Comparison of ENCODE assay signal across 10 cellular contexts in the genomic region with DNA sequence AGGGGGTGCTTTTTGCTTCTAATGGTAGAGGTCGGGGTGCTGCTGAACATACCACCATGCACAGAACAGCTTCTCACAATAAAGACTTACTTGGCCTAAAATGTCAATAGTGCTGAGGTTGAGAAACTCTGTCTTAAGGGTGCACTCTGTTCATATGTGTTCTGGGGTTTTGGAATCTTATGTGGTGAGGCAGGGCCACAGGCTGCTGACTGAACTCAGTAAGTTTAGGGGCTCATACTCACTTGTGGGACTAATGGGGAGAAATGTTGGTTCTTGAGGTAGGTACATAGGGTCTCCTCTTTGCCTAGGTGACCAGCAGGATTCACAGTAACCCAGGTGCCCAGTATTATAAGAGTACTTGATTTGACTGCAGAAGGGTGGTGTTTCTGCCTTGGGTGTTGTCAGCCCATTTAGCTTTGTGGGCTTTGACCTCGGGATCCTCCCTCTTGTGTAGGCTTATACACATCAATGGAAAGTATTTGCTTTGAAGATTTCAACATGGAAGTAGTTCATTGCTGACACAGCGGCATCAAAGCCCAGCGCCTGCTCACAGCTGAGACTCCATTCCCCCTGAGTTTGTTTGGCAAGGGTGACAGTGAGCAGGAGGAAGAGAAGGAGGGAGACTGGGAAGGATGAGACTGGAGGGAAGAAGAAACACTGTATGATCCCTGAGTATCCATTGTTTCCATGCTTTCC. TPM values are rescaled to one million over a fixed set of nuclear protein-coding genes. Genes with fewer than 3 reads are reported as not detected.
A peak's percentile ranks its signal among the peaks of the same experiment; 100 is the strongest.
DNase-seq lines count a peak whose midpoint lies in the region; ATAC-seq, FAIRE-seq and TF ChIP-seq lines count a peak whose summit lies in the region.
"Had no signal": no experiment of that assay in that cellular context is flagged by ENCODE, and none has a peak within 500 bp of the region (broad histone marks: within the 10 kb centered on the region; RNA-seq: fewer than 3 reads in every experiment).

No MANE protein-coding gene starts in this region.

- peaks cover 12% of the 10 kb centered on the region for H3K36me3 Mint-ChIP-seq in T-helper 17 cell (ENCODE audit: low read depth)
- peaks cover 47% of the 10 kb centered on the region for H3K36me3 Mint-ChIP-seq in brain
- H3K36me3 Mint-ChIP-seq in stimulated activated naive B cell treated with anti-CD40 and anti-IgM and Interleukin-4, amounts not matched to agents 10 μg/mL and 1 μg/mL and 100 μg/mL, for 72 hours = peaks cover 35 to 40% of the 10 kb centered on the region in 2 donors

- CTCF ChIA-PET in GM10248 (lab: Yijun Ruan, JAX) = interaction anchor here (13.4 kb wide), 1 partner anchor 19 kb away, joined by 153 read pairs; a partner anchor contains a TSS

- no peaks in the 10 kb centered on the region for H3K9me3 ChIP-seq in T-helper 17 cell (ENCODE audit: control insufficient read depth, low read length, poor library complexity, severe bottlenecking)
- H3K9me3 ChIP-seq: tibial artery had no signal

- POLR2A ChIA-PET in GM10248 (lab: Yijun Ruan, JAX) = no interaction called here

- H3K9me3 Mint-ChIP-seq in brain = no peaks in the 10 kb centered on the region
- H3K9me3 Mint-ChIP-seq in stimulated activated naive B cell treated with anti-CD40 and anti-IgM and Interleukin-4, amounts not matched to agents 10 μg/mL and 1 μg/mL and 100 μg/mL, for 72 hours = no peaks in the 10 kb centered on the region

- ATAC-seq in T-helper 17 cell = peak; percentile 61
- no peak for ATAC-seq in stimulated activated naive B cell treated with anti-CD40 and anti-IgM and Interleukin-4, amounts not matched to agents 10 μg/mL and 1 μg/mL and 100 μg/mL, for 72 hours (replicated peaks)

- H3K4me1 Mint-ChIP-seq in T-helper 17 cell (peaks cover 60% of the 10 kb centered on the region), brain (no peaks in the 10 kb centered on the region)
- peaks cover 40 to 63% of the 10 kb centered on the region in 2 donors for H3K4me1 Mint-ChIP-seq in stimulated activated naive B cell treated with anti-CD40 and anti-IgM and Interleukin-4, amounts not matched to agents 10 μg/mL and 1 μg/mL and 100 μg/mL, for 72 hours

- FAIRE-seq in RCC 7860 (lab: Jason Lieb, UNC) = no peak

- H3K4me3 Mint-ChIP-seq in T-helper 17 cell (peak overlapping the region; percentile 77), brain (no peak overlapping the region)
- peak overlapping the region; percentile 37 to 66 for H3K4me3 Mint-ChIP-seq in stimulated activated naive B cell treated with anti-CD40 and anti-IgM and Interleukin-4, amounts not matched to agents 10 μg/mL and 1 μg/mL and 100 μg/mL, for 72 hours

- H3K27ac Mint-ChIP-seq in T-helper 17 cell = peak overlapping the region; percentile 93
- H3K27ac Mint-ChIP-seq in brain = peak overlapping the region in 3 of 5 experiments; percentile 47 to 94 (median 74)
- H3K27ac Mint-ChIP-seq in stimulated activated naive B cell treated with anti-CD40 and anti-IgM and Interleukin-4, amounts not matched to agents 10 μg/mL and 1 μg/mL and 100 μg/mL, for 72 hours = peak overlapping the region; percentile 91

- H3K27me3 Mint-ChIP-seq in T-helper 17 cell (no peaks in the 10 kb centered on the region), brain (no peaks in the 10 kb centered on the region)
- H3K27me3 Mint-ChIP-seq in stimulated activated naive B cell treated with anti-CD40 and anti-IgM and Interleukin-4, amounts not matched to agents 10 μg/mL and 1 μg/mL and 100 μg/mL, for 72 hours = no peaks in the 10 kb centered on the region

- TF ChIP-seq CTCF in brain (conservative IDR thresholded peaks at IDR 0.05) (no peak), GM10248 (IDR thresholded peaks at IDR 0.05; ENCODE audit: control extremely low read depth, extremely low read depth, low read depth, missing control alignments) (no peak)

- DNase-seq in activated CD8-positive, alpha-beta memory T cell treated with anti-CD3 and anti-CD28 coated beads, Interleukin-2, amount 50 U/mL, for 4 hours = peak; percentile 37
- no peak for DNase-seq in activated CD8-positive, alpha-beta memory T cell treated with anti-CD3 and anti-CD28 coated beads, Interleukin-2, amount 50 U/mL, for 48 hours
- DNase-seq in T-helper 17 cell = no peak
- no peak for DNase-seq in stimulated activated naive B cell treated with anti-CD40 and anti-IgM and Interleukin-4, amounts not matched to agents 10 μg/mL and 1 μg/mL and 100 μg/mL, for 72 hours
- DNase-seq in RCC 7860 (ENCODE audit: low spot score) = no peak
- DNase-seq in GM10248 (ENCODE audit: extremely low spot score) = no peak
- no peak for DNase-seq in COLO668 (lab: John Stamatoyannopoulos, UW; ENCODE audit: unreplicated experiment)
- DNase-seq: ACHN, tibial artery had no signal

RNA-seq across cellular contexts. Expression of a gene that starts 17.2 kb away (rescaled TPM):
- 100 to 1,000 TPM; 148 to 171 TPM for total RNA-seq in T-helper 17 cell
- polyA plus RNA-seq in brain (ENCODE audit: insufficient read depth, low read depth, low replicate concordance) = 4.8 TPM

RNA-seq across cellular contexts. Expression of a gene that starts 29.2 kb away (rescaled TPM):
- 10 to 100 TPM; 35.3 to 36.0 TPM for total RNA-seq in T-helper 17 cell
- polyA plus RNA-seq in brain (ENCODE audit: insufficient read depth, low read depth, low replicate concordance) = 12.9 TPM

RNA-seq across cellular contexts. Expression of a gene that starts 29.3 kb away (rescaled TPM):
- 10 to 100 TPM; 55.2 to 59.4 TPM for total RNA-seq in T-helper 17 cell
- polyA plus RNA-seq in brain (ENCODE audit: insufficient read depth, low read depth, low replicate concordance) = 53.6 TPM

RNA-seq across cellular contexts. Expression of a gene that starts 36.3 kb away (rescaled TPM):
- 1 to 10 TPM; 6.6 to 7.4 TPM for total RNA-seq in T-helper 17 cell
- polyA plus RNA-seq in brain (ENCODE audit: insufficient read depth, low read depth, low replicate concordance) = 12.2 TPM

RNA-seq across cellular contexts. Expression of a gene that starts 45.6 kb away (rescaled TPM):
- total RNA-seq in T-helper 17 cell = under 1 TPM; 0.10 to 0.16 TPM
- 1.8 TPM for polyA plus RNA-seq in brain (ENCODE audit: insufficient read depth, low read depth, low replicate concordance)

Comparison
In these comparisons a context has a peak if more than half of its experiments do, and no peak if none do; other contexts are left out.
1. H3K4me3 Mint-ChIP-seq: peak in T-helper 17 cell (single experiment) and stimulated activated naive B cell treated with anti-CD40 and anti-IgM and Interleukin-4, amounts not matched to agents 10 μg/mL and 1 μg/mL and 100 μg/mL, for 72 hours (2 of 2); none in brain (0 of 5).
2. Peak in every context shown above with its lines, with median percentiles within 50 percentile points of each other: H3K27ac Mint-ChIP-seq.